ENCODE assay signal across 2 cellular contexts in genomic region chr5:134553816-134554215, GRCh38.
A peak's percentile ranks its signal among the peaks of the same experiment; 100 is the strongest.
TF ChIP-seq lines count a peak whose summit lies in the region.

No MANE protein-coding gene starts in this region.

TF ChIP-seq in liver, 16 proteins besides CTCF, POLR2A, EP300 and RAD21:
- TF ChIP-seq, protein P1, sequence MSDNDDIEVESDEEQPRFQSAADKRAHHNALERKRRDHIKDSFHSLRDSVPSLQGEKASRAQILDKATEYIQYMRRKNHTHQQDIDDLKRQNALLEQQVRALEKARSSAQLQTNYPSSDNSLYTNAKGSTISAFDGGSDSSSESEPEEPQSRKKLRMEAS (IDR thresholded peaks at IDR 0.05), result no peak
- no peak for TF ChIP-seq TAF1 (conservative IDR thresholded peaks at IDR 0.05)
- no peak for TF ChIP-seq RXRA (IDR thresholded peaks at IDR 0.05)
- no peak for TF ChIP-seq FOXA2 (IDR thresholded peaks at IDR 0.05)
- no peak for TF ChIP-seq GABPA (IDR thresholded peaks at IDR 0.05 in 1 of 2, conservative IDR thresholded peaks at IDR 0.05 in 1 of 2)
- TF ChIP-seq, protein P2, sequence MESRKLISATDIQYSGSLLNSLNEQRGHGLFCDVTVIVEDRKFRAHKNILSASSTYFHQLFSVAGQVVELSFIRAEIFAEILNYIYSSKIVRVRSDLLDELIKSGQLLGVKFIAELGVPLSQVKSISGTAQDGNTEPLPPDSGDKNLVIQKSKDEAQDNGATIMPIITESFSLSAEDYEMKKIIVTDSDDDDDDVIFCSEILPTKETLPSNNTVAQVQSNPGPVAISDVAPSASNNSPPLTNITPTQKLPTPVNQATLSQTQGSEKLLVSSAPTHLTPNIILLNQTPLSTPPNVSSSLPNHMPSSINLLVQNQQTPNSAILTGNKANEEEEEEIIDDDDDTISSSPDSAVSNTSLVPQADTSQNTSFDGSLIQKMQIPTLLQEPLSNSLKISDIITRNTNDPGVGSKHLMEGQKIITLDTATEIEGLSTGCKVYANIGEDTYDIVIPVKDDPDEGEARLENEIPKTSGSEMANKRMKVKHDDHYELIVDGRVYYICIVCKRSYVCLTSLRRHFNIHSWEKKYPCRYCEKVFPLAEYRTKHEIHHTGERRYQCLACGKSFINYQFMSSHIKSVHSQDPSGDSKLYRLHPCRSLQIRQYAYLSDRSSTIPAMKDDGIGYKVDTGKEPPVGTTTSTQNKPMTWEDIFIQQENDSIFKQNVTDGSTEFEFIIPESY (IDR thresholded peaks at IDR 0.05), result no peak
- peak; percentile 33 for TF ChIP-seq SP1 (IDR thresholded peaks at IDR 0.05)
- TF ChIP-seq YY1 (IDR thresholded peaks at IDR 0.05), result no peak

TF ChIP-seq in HepG2, 621 proteins besides CTCF, POLR2A, EP300 and RAD21:
- TF ChIP-seq MED8 (CRISPR knock-in tag; IDR thresholded peaks at IDR 0.05; ENCODE audit: insufficient replicate concordance), result no peak
- TF ChIP-seq ZNF879 (CRISPR knock-in tag; IDR thresholded peaks at IDR 0.05), result no peak
- TF ChIP-seq RFX1 (IDR thresholded peaks at IDR 0.05), result no peak
- TF ChIP-seq KAT2B (IDR thresholded peaks at IDR 0.05; ENCODE audit: borderline replicate concordance, low read depth, low read length), result no peak
